In the genomic region with DNA sequence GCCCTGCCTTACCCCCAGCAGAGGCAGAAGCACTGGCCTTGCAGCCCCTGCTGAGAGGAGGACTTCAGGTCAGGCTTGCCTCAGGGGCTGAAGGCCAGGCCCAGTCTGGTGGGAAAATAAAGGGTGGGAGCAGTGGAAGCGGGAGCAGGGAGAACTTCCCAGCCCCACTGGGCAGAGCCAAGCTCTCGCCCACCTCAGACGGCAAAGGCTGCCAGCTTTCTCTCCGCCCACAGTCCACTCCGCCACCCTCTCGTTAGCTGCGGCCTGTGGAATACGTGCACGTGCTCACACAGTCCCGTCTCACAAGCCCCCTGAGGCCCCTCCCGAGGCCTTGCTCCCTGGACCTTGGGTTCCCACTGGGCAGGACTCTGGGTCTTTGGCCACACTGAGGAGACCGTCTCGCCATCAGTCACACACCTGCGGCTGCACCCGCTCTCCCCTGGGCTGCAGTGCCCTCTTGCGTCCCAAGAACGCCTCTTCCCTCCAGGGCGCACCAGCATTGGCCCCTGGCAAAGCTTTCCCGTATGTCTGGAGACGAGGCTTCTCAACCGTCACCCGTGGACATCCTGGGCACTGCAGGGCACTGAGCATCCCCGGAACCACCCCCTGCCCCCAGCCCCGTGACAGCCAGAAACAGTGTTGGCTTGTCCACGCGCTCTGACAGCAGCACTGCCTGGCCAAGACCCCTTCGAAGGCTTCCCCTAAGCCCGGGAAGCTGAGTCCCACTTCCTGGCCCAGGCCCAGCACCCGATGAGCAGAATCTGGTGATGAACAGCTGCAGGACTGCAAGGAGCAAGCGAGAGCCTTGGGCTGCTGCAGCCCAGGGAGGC, we compare ENCODE assay signal across 8 cellular contexts. TPM values are rescaled to one million over a fixed set of nuclear protein-coding genes. Genes with fewer than 3 reads are reported as not detected.
DNase-seq lines count a peak whose midpoint lies in the region; ATAC-seq and TF ChIP-seq lines count a peak whose summit lies in the region.

No MANE protein-coding gene starts in this region.

- H3K36me3 Mint-ChIP-seq in CD4-positive, alpha-beta T cell (ENCODE audit: low read depth) = peaks cover 5% of the 10 kb centered on the region
- H3K36me3 Mint-ChIP-seq in H9 (ENCODE audit: insufficient read depth in 1 of 3, low read depth in 3 of 3) = peaks cover 1 to 11% (median 6%) of the 10 kb centered on the region in 3 experiments; a peak in 6 of 7 replicates

- no peak overlapping the region for H2BK20ac ChIP-seq in H9 (ENCODE audit: low read depth, low read length, poor library complexity, severe bottlenecking)

- H3K27ac Mint-ChIP-seq in CD4-positive, alpha-beta T cell = peak overlapping the region; percentile 50
- H3K27ac Mint-ChIP-seq in H9 = peak overlapping the region in 1 of 3 experiments; percentile 34; a peak in 1 of 7 replicates

- H3K9ac ChIP-seq in H9 (ENCODE audit: extremely low read depth, insufficient read length, low read length) = no peak overlapping the region

- no peaks in the 10 kb centered on the region for H3K79me1 ChIP-seq in H9 (ENCODE audit: insufficient read depth, low read depth, low read length, poor library complexity, severe bottlenecking)

- DNase-seq in CD4-positive, alpha-beta T cell = peak; percentile 63 to 77 (median 66)
- DNase-seq in H9 (peak; percentile 87), NCI-H2196 treated with DMSO at 0.1 percent for 48 hours (lab: John Stamatoyannopoulos, UW; ENCODE audit: unreplicated experiment) (peak; percentile 77), cardiac fibroblast (ENCODE audit: low read depth in 2 of 2) (peak; percentile 79 to 83), kidney epithelial cell (ENCODE audit: low read depth) (no peak)
- DNase-seq in activated CD4-positive, CD25-positive, alpha-beta regulatory T cell (lab: John Stamatoyannopoulos, UW) = peak; percentile 46 to 52 (median 48)
- peak; percentile 59 for DNase-seq in stimulated activated CD4-positive, alpha-beta T cell treated with anti-CD3 and anti-CD28 coated beads, Interleukin-2, amount 100 ng/mL, for 4 hours (ENCODE audit: low read depth)

- no peak overlapping the region for H2AK5ac ChIP-seq in H9 (ENCODE audit: insufficient read length, low read length)

- no peaks in the 10 kb centered on the region for H4K20me1 ChIP-seq in H9 (ENCODE audit: control insufficient read depth, insufficient read depth, insufficient read length)

- H3K4ac ChIP-seq in H9 (ENCODE audit: low read depth, low read length) = no peak overlapping the region

- H3K27me3 Mint-ChIP-seq in CD4-positive, alpha-beta T cell = no peaks in the 10 kb centered on the region
- H3K27me3 Mint-ChIP-seq in H9 (ENCODE audit: low read depth) = peaks cover 9% of the 10 kb centered on the region

- no peak overlapping the region for H3K4me2 ChIP-seq in H9 (ENCODE audit: insufficient read depth, insufficient read length, low read length)

- peak; percentile 99 for ATAC-seq in CD4-positive, alpha-beta T cell (ENCODE audit: poor library complexity)
- ATAC-seq in GM19452 (IDR thresholded peaks at IDR 0.05; ENCODE audit: unreplicated experiment) = no peak

- no CpG with 5 or more reads among the region's 30 CpGs for whole genome bisulfite sequencing in H9 (ENCODE audit: extremely low coverage, insufficient read length, low lambda C conversion rate)

- intact Hi-C loops in CD4-positive, alpha-beta T cell (cut with DNase I, micrococcal nuclease) = loop anchor here (1.0 kb wide), 3 partner anchors 244 to 255 kb away; no protein-coding TSS in a partner anchor

- no peak overlapping the region for H4K8ac ChIP-seq in H9 (replicated peaks; ENCODE audit: insufficient read length, low read depth, low read length)

- no peak overlapping the region for H3K14ac ChIP-seq in H9 (ENCODE audit: insufficient read depth, low read length)

- H3K23ac ChIP-seq in H9 (ENCODE audit: insufficient read length, low read depth, low read length) = no peak overlapping the region

- POLR2A ChIA-PET in CD4-positive, alpha-beta T cell (lab: Charles Lee) = interaction anchor here (0.5 to 1.3 kb wide), 6 partner anchors 8 to 245 kb away, joined by 3 to 4 read pairs (median 4); partner anchors contain the start of genes DECR2 and MRPL28

- no peak overlapping the region for H2BK15ac ChIP-seq in H9 (ENCODE audit: low read depth, low read length)

- no peak overlapping the region for H3K27ac ChIP-seq in CD4-positive, alpha-beta T cell (ENCODE audit: low read depth, low read length)
- H3K27ac ChIP-seq in H9 (ENCODE audit: insufficient read length, low read depth, low read length) = no peak overlapping the region

- H3K23me2 ChIP-seq in H9 (ENCODE audit: insufficient read length, low read depth, low read length, poor library complexity, severe bottlenecking) = no peaks in the 10 kb centered on the region

- H3K4me3 ChIP-seq in cardiac fibroblast (replicated peaks in 1 of 2; ENCODE audit: low read depth in 2 of 2, low read length in 2 of 2) (no peak overlapping the region), kidney epithelial cell (ENCODE audit: low read depth, low read length) (no peak overlapping the region)

- no peaks in the 10 kb centered on the region for H3K27me3 ChIP-seq in CD4-positive, alpha-beta T cell (ENCODE audit: control insufficient read depth, insufficient read depth, low read length)
- no peaks in the 10 kb centered on the region for H3K27me3 ChIP-seq in H9 (ENCODE audit: insufficient read depth, low read length)
- peaks cover 21% of the 10 kb centered on the region for H3K27me3 ChIP-seq in kidney epithelial cell (ENCODE audit: control insufficient read depth, insufficient read depth, low read length)

- H3K4me3 Mint-ChIP-seq in CD4-positive, alpha-beta T cell = peak overlapping the region; percentile 46
- no peak overlapping the region; a peak in 2 of 5 replicates for H3K4me3 Mint-ChIP-seq in H9

- TF ChIP-seq CTCF in CD4-positive, alpha-beta T cell (IDR thresholded peaks at IDR 0.05) = peak; percentile 72
- TF ChIP-seq CTCF in H9 (conservative IDR thresholded peaks at IDR 0.05) (peak; percentile 83), cardiac fibroblast (IDR thresholded peaks at IDR 0.05; ENCODE audit: low read depth, low read length) (peak; percentile 84), kidney epithelial cell (IDR thresholded peaks at IDR 0.05; ENCODE audit: insufficient read depth, low read length, poor library complexity, severe bottlenecking) (peak; percentile 90)

- CTCF ChIA-PET in CD4-positive, alpha-beta T cell (lab: Charles Lee) = interaction anchor here (0.6 to 2.5 kb wide), 14 partner anchors 9 to 296 kb away, joined by 3 to 19 read pairs (median 4); partner anchors contain the start of genes FAM234A, LUC7L and MRPL28

- no peaks in the 10 kb centered on the region for H3K9me3 Mint-ChIP-seq in CD4-positive, alpha-beta T cell
- H3K9me3 Mint-ChIP-seq in H9 = no peaks in the 10 kb centered on the region

- H2BK12ac ChIP-seq in H9 (ENCODE audit: insufficient read length, low read depth, low read length) = no peak overlapping the region

- no peak overlapping the region for H3T11ph ChIP-seq in H9 (ENCODE audit: low read length)

- no peak overlapping the region for H4K5ac ChIP-seq in H9 (ENCODE audit: insufficient read length, low read depth, low read length)

- no peaks in the 10 kb centered on the region for H3K79me2 ChIP-seq in H9 (ENCODE audit: insufficient read depth, low read length)

- no peak overlapping the region for H3K56ac ChIP-seq in H9 (ENCODE audit: insufficient read length, low read depth, low read length)

- H3K9me3 ChIP-seq in CD4-positive, alpha-beta T cell (ENCODE audit: control insufficient read depth, low read length) = no peaks in the 10 kb centered on the region
- no peaks in the 10 kb centered on the region for H3K9me3 ChIP-seq in H9 (ENCODE audit: control insufficient read depth, low read depth, low read length)

- H2BK120ac ChIP-seq in H9 (ENCODE audit: low read depth, low read length, poor library complexity, severe bottlenecking) = no peak overlapping the region

- H3K18ac ChIP-seq in H9 (ENCODE audit: insufficient read length, low read depth, low read length) = no peak overlapping the region

- H3K4me1 Mint-ChIP-seq in CD4-positive, alpha-beta T cell (ENCODE audit: low read depth) = peaks cover 6% of the 10 kb centered on the region
- H3K4me1 Mint-ChIP-seq in H9 = peaks cover 4 to 12% of the 10 kb centered on the region in 2 experiments; a peak in 3 of 4 replicates

- no peak overlapping the region for H4K91ac ChIP-seq in H9 (ENCODE audit: insufficient read length, low read depth, low read length)

- no peak overlapping the region for H2BK5ac ChIP-seq in H9 (ENCODE audit: insufficient read length, low read length)

- no peaks in the 10 kb centered on the region for H3K36me3 ChIP-seq in kidney epithelial cell (ENCODE audit: control insufficient read depth, insufficient read depth, low read length)

- no peaks in the 10 kb centered on the region for H3K4me1 ChIP-seq in H9 (ENCODE audit: insufficient read depth, low read length)

- no peak overlapping the region for H2AFZ ChIP-seq in H9 (ENCODE audit: low read length)

RNA-seq across cellular contexts. Expression of gene MRPL28, which starts 8.3 kb away (rescaled TPM):
- 10 to 100 TPM; 19.6 to 19.7 TPM for total RNA-seq in CD4-positive, alpha-beta T cell
- 154 TPM in 2 replicates for total RNA-seq in H9 (2021)
- total RNA-seq in kidney epithelial cell = 107 and 137 TPM in 2 replicates

RNA-seq across cellular contexts. Expression of gene AXIN1, which starts 9.6 kb away (rescaled TPM):
- total RNA-seq in CD4-positive, alpha-beta T cell = 10 to 100 TPM; 24.7 to 26.3 TPM
- 50.9 and 52.5 TPM in 2 replicates for total RNA-seq in H9 (2021)
- total RNA-seq in kidney epithelial cell = 40.5 and 43.0 TPM in 2 replicates

RNA-seq across cellular contexts. Expression of gene PGAP6, which starts 19.7 kb away (rescaled TPM):
- total RNA-seq in CD4-positive, alpha-beta T cell = 10 to 100 TPM; 59.7 to 63.7 TPM
- 111 and 114 TPM in 2 replicates for total RNA-seq in H9 (2021)
- 114 and 160 TPM in 2 replicates for total RNA-seq in kidney epithelial cell

RNA-seq across cellular contexts. Expression of gene NME4, which starts 34.9 kb away (rescaled TPM):
- total RNA-seq in CD4-positive, alpha-beta T cell = 10 to 100 TPM; 31.2 to 32.6 TPM
- total RNA-seq in H9 (2021) (319 and 320 TPM in 2 replicates), kidney epithelial cell (97.2 and 126 TPM in 2 replicates)

RNA-seq across cellular contexts. Expression of gene DECR2, which starts 39.6 kb away (rescaled TPM):
- 1 to 10 TPM; 5.7 to 7.0 TPM for total RNA-seq in CD4-positive, alpha-beta T cell
- 38.8 and 39.3 TPM in 2 replicates for total RNA-seq in H9 (2021)
- 15.1 and 27.0 TPM in 2 replicates for total RNA-seq in kidney epithelial cell
